In the genomic region with DNA sequence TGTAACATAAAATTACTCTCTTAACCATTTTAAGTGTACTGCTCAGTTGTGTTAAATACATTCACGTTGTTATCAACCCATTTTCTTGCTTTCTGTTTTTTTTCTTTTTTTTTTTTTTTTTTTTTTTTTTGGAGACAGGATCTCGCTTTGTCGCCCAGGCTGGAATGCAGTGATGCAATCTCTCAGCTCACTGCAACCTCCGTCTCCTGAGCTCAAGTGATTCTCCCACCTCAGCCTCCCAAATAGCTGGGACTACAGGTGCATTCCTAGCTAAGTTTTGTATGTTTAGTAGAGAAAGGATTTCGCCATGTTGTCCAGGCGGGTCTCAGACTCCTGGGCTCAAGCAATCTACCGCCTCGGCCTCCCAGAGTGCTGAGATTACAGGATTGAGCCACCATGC, we compare ENCODE assay signal across 19 cellular contexts. TPM values are rescaled to one million over a fixed set of nuclear protein-coding genes. Genes with fewer than 3 reads are reported as not detected.
DNase-seq lines count a peak whose midpoint lies in the region; TF ChIP-seq lines count a peak whose summit lies in the region.
"Had no signal": no experiment of that assay in that cellular context is flagged by ENCODE, and none has a peak within 500 bp of the region (broad histone marks: within the 10 kb centered on the region; RNA-seq: fewer than 3 reads in every experiment).

No MANE protein-coding gene starts in this region.

- TF ChIP-seq EP300 in esophagus muscularis mucosa (IDR thresholded peaks at IDR 0.05), result no peak

- H3K79me1 ChIP-seq in mesendoderm (ENCODE audit: low read length), result peaks cover 2% of the 10 kb centered on the region

- H3K4me2 ChIP-seq in mesendoderm (ENCODE audit: low read length), result no peak overlapping the region

- no peak overlapping the region for H3K4ac ChIP-seq in mesendoderm (ENCODE audit: low read depth, low read length)

- H3K4me3 ChIP-seq in HEK293 (ENCODE audit: low read depth, low read length), result no peak overlapping the region
- H3K4me3 ChIP-seq in HUES64 (ENCODE audit: low read length), result no peak overlapping the region
- H3K4me3 ChIP-seq in mesendoderm (ENCODE audit: low read length), result no peak overlapping the region
- no peak overlapping the region for H3K4me3 ChIP-seq in esophagus muscularis mucosa

- H3K9ac ChIP-seq in HUES64 (ENCODE audit: low read depth, low read length) (no peak overlapping the region), mesendoderm (ENCODE audit: low read length) (no peak overlapping the region)

- no peak overlapping the region for H2AK5ac ChIP-seq in mesendoderm (ENCODE audit: low read length)

- 78% methylated on average over 7 of the region's 8 CpGs for WGBS in HUES64
- WGBS in mesendoderm (ENCODE audit: extremely low coverage, insufficient coverage, low lambda C conversion rate), result no CpG with 5 or more reads among the region's 8 CpGs
- WGBS in esophagus muscularis mucosa, result 93% methylated on average over 8 of the region's 8 CpGs

- H3K27me3 Mint-ChIP-seq in activated CD4-positive, alpha-beta T cell treated with anti-CD3 and anti-CD28 coated beads, Interleukin-2, amount 10 ng/mL, durations not matched to agents 7 days and 5 days, result peaks cover 6% of the 10 kb centered on the region

- CTCF ChIA-PET in HEK293 (lab: Yijun Ruan, JAX), result interaction anchor here (1.6 kb wide), 1 partner anchor 28 kb away, joined by 4 read pairs; no protein-coding TSS in a partner anchor
- CTCF ChIA-PET in activated CD4-positive, alpha-beta T cell treated with anti-CD3 and anti-CD28 coated beads, Interleukin-2, amount 10 ng/mL, durations not matched to agents 7 days and 5 days (lab: Charles Lee), result no interaction called here

- H3K36me3 ChIP-seq in HEK293 (ENCODE audit: control insufficient read depth in 2 of 2, insufficient read depth in 1 of 2, low read length in 2 of 2), result no peaks in the 10 kb centered on the region
- no peaks in the 10 kb centered on the region for H3K36me3 ChIP-seq in HUES64 (ENCODE audit: insufficient read depth, low read length)
- no peaks in the 10 kb centered on the region for H3K36me3 ChIP-seq in mesendoderm (ENCODE audit: control insufficient read depth, insufficient read depth, low read length)
- H3K36me3 ChIP-seq in esophagus muscularis mucosa, result no peaks in the 10 kb centered on the region

- no peaks in the 10 kb centered on the region for H3K79me2 ChIP-seq in mesendoderm (ENCODE audit: control insufficient read depth, insufficient read depth, low read length)

- no peak overlapping the region for H3K4me3 Mint-ChIP-seq in activated CD4-positive, alpha-beta T cell treated with anti-CD3 and anti-CD28 coated beads, Interleukin-2, amount 10 ng/mL, durations not matched to agents 7 days and 5 days

- H3K4me1 Mint-ChIP-seq in activated CD4-positive, alpha-beta T cell treated with anti-CD3 and anti-CD28 coated beads, Interleukin-2, amount 10 ng/mL, durations not matched to agents 7 days and 5 days, result peaks cover 6% of the 10 kb centered on the region
- H3K4me1 Mint-ChIP-seq: CD8-positive, alpha-beta memory T cell had no signal

- H3K23ac ChIP-seq in mesendoderm (ENCODE audit: low read length), result no peak overlapping the region

- POLR2A ChIA-PET in HEK293 (lab: Yijun Ruan, JAX), result no interaction called here
- POLR2A ChIA-PET in activated CD4-positive, alpha-beta T cell treated with anti-CD3 and anti-CD28 coated beads, Interleukin-2, amount 10 ng/mL, durations not matched to agents 7 days and 5 days (lab: Charles Lee), result no interaction called here

- H3K27ac ChIP-seq in HEK293 (ENCODE audit: extremely low read depth, low read depth, low read length), result no peak overlapping the region
- H3K27ac ChIP-seq in HUES64 (ENCODE audit: low read depth, low read length), result peak overlapping the region; percentile 34; the same call in 1 of the 2 replicates
- H3K27ac ChIP-seq in mesendoderm (ENCODE audit: low read depth, low read length), result peak overlapping the region; percentile 6
- H3K27ac ChIP-seq in esophagus muscularis mucosa (replicated peaks in 1 of 4), result no peak overlapping the region

- no peaks in the 10 kb centered on the region for H3K36me3 Mint-ChIP-seq in activated CD4-positive, alpha-beta T cell treated with anti-CD3 and anti-CD28 coated beads, Interleukin-2, amount 10 ng/mL, durations not matched to agents 7 days and 5 days (ENCODE audit: low read depth)
- H3K36me3 Mint-ChIP-seq: CD8-positive, alpha-beta memory T cell had no signal

- no peak overlapping the region for H2BK5ac ChIP-seq in mesendoderm (ENCODE audit: low read length)

- H4K8ac ChIP-seq in mesendoderm (ENCODE audit: low read depth, low read length), result no peak overlapping the region

- H3K56ac ChIP-seq in mesendoderm (ENCODE audit: low read length), result no peak overlapping the region

- H2BK15ac ChIP-seq in mesendoderm (replicated peaks; ENCODE audit: low read depth), result no peak overlapping the region

- H3K27me3 ChIP-seq in HUES64 (ENCODE audit: insufficient read depth, low read length), result no peaks in the 10 kb centered on the region
- no peaks in the 10 kb centered on the region for H3K27me3 ChIP-seq in mesendoderm (ENCODE audit: insufficient read depth, low read length, poor library complexity)
- no peaks in the 10 kb centered on the region for H3K27me3 ChIP-seq in esophagus muscularis mucosa

- peak overlapping the region; percentile 20 for H3K18ac ChIP-seq in mesendoderm (ENCODE audit: low read length)

- TF ChIP-seq CTCF in HEK293 (tag by site-specific recombination; IDR thresholded peaks at IDR 0.05) (no peak), esophagus muscularis mucosa (IDR thresholded peaks at IDR 0.05) (no peak)

- H3K9me3 ChIP-seq in HEK293 (ENCODE audit: control insufficient read depth, insufficient read depth, low read depth, low read length), result no peaks in the 10 kb centered on the region
- no peaks in the 10 kb centered on the region for H3K9me3 ChIP-seq in HUES64 (ENCODE audit: insufficient read depth, low read depth, low read length)
- H3K9me3 ChIP-seq in esophagus muscularis mucosa, result no peaks in the 10 kb centered on the region

- no peak overlapping the region for H3K27ac Mint-ChIP-seq in activated CD4-positive, alpha-beta T cell treated with anti-CD3 and anti-CD28 coated beads, Interleukin-2, amount 10 ng/mL, durations not matched to agents 7 days and 5 days
- H3K27ac Mint-ChIP-seq: CD8-positive, alpha-beta memory T cell had no signal

- no peak overlapping the region for H2BK120ac ChIP-seq in mesendoderm (ENCODE audit: low read depth, low read length)

- H3K9me3 Mint-ChIP-seq in activated CD4-positive, alpha-beta T cell treated with anti-CD3 and anti-CD28 coated beads, Interleukin-2, amount 10 ng/mL, durations not matched to agents 7 days and 5 days, result no peaks in the 10 kb centered on the region
- H3K9me3 Mint-ChIP-seq: CD8-positive, alpha-beta memory T cell had no signal

- intact Hi-C loops in esophagus muscularis mucosa (cut with DNase I), result no loop called here

- peak; percentile 7 for DNase-seq in amniotic epithelial cell (ENCODE audit: low read depth)
- peak; percentile 85 for DNase-seq in mesendoderm
- no peak for DNase-seq in NCI-H748 treated with DMSO at 0.1 percent for 48 hours (lab: John Stamatoyannopoulos, UW)
- DNase-seq in esophagus muscularis mucosa (ENCODE audit: extremely low spot score), result no peak
- no peak for DNase-seq in activated CD4-positive, alpha-beta T cell treated with anti-CD3 and anti-CD28 coated beads, Interleukin-2, amount 10 ng/mL, durations not matched to agents 7 days and 5 days
- DNase-seq: ACHN; C1 segment of cervical spinal cord; CD8-positive, alpha-beta memory T cell; EL; H7; KBM-7; NCI-H1105 treated with DMSO at 0.1 percent for 48 hours; NCI-H1694 treated with DMSO at 0.1 percent for 48 hours; NCI-H524; PC-3; RPMI8226; SIG-M5 had no signal

- no peak for TF ChIP-seq POLR2A in esophagus muscularis mucosa (IDR thresholded peaks at IDR 0.05; ENCODE audit: low read depth)

- H4K5ac ChIP-seq in mesendoderm (ENCODE audit: low read length), result no peak overlapping the region

- H3K4me1 ChIP-seq in HEK293 (ENCODE audit: control insufficient read depth, insufficient read depth, low read length) (no peaks in the 10 kb centered on the region), HUES64 (ENCODE audit: insufficient read depth, low read length) (peaks cover 53% of the 10 kb centered on the region), mesendoderm (ENCODE audit: control insufficient read depth, low read depth, low read length) (peaks cover 23% of the 10 kb centered on the region), esophagus muscularis mucosa (peaks cover 0 to 17% (median 13%) of the 10 kb centered on the region in 4 donors)

TF ChIP-seq in HEK293, 187 proteins besides CTCF, POLR2A, EP300 and RAD21 (continues in another document):
- TF ChIP-seq, protein P1, sequence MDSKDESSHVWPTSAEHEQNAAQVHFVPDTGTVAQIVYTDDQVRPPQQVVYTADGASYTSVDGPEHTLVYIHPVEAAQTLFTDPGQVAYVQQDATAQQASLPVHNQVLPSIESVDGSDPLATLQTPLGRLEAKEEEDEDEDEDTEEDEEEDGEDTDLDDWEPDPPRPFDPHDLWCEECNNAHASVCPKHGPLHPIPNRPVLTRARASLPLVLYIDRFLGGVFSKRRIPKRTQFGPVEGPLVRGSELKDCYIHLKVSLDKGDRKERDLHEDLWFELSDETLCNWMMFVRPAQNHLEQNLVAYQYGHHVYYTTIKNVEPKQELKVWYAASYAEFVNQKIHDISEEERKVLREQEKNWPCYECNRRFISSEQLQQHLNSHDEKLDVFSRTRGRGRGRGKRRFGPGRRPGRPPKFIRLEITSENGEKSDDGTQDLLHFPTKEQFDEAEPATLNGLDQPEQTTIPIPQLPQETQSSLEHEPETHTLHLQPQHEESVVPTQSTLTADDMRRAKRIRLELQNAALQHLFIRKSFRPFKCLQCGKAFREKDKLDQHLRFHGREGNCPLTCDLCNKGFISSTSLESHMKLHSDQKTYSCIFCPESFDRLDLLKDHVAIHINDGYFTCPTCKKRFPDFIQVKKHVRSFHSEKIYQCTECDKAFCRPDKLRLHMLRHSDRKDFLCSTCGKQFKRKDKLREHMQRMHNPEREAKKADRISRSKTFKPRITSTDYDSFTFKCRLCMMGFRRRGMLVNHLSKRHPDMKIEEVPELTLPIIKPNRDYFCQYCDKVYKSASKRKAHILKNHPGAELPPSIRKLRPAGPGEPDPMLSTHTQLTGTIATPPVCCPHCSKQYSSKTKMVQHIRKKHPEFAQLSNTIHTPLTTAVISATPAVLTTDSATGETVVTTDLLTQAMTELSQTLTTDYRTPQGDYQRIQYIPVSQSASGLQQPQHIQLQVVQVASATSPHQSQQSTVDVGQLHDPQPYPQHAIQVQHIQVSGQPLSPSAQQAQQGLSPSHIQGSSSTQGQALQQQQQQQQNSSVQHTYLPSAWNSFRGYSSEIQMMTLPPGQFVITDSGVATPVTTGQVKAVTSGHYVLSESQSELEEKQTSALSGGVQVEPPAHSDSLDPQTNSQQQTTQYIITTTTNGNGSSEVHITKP (tag by site-specific recombination; IDR thresholded peaks at IDR 0.05), result no peak

RNA-seq across cellular contexts. Expression of gene C13orf42, which starts 42.5 kb away (rescaled TPM):
- 6.7 TPM for polyA plus RNA-seq in HUES64 (2013, experiment 1 of 2)
- 3.7 TPM for polyA plus RNA-seq in HUES64 (2013, experiment 2 of 2)
- 4.7 TPM for polyA plus RNA-seq in mesendoderm (2013, experiment 1 of 2)
- 4.3 TPM for polyA plus RNA-seq in mesendoderm (2013, experiment 2 of 2)
- not detected for total RNA-seq in esophagus muscularis mucosa
- total RNA-seq in activated CD4-positive, alpha-beta T cell treated with anti-CD3 and anti-CD28 coated beads, Interleukin-2, amount 10 ng/mL, durations not matched to agents 7 days and 5 days, result not detected
- total RNA-seq: CD8-positive, alpha-beta memory T cell; PC-3 had no signal
- polyA plus RNA-seq: CD8-positive, alpha-beta memory T cell had no signal

Comparison
In these comparisons a context has a peak if more than half of its experiments do, and no peak if none do; other contexts are left out.
1. H3K27ac ChIP-seq: peak in HUES64 (single experiment) and mesendoderm (single experiment); none in HEK293 (single experiment) and esophagus muscularis mucosa (0 of 4).
2. DNase-seq: peak in amniotic epithelial cell (single experiment) and mesendoderm (single experiment); none in NCI-H748 treated with DMSO at 0.1 percent for 48 hours (single experiment), esophagus muscularis mucosa (single experiment) and activated CD4-positive, alpha-beta T cell treated with anti-CD3 and anti-CD28 coated beads, Interleukin-2, amount 10 ng/mL, durations not matched to agents 7 days and 5 days (single experiment).